In the genomic region with DNA sequence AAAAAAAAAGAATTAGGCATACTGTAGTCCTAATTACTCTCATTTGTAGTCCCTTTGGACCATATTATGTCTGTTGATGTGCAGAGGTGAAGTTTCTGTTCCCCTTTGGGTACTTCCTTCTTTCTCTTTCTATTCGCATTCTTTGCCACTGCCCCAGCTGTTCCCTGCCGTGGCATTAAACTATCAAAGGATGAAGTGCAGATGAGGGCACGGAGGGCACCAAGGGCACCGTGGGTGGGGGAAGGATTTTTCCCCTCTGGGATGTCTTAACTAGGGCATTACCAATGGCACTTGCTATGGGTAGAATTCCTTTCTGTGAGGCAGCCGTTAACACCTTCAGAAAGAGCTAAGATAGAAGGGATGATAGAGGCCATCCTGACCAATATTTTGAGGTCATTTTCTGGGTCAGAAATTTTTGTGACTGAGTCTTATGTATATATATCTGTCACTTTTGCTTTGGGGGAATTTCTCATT, we compare ENCODE assay signal across 10 cellular contexts. TPM values are rescaled to one million over a fixed set of nuclear protein-coding genes. Genes with fewer than 3 reads are reported as not detected.
DNase-seq lines count a peak whose midpoint lies in the region; ATAC-seq and TF ChIP-seq lines count a peak whose summit lies in the region.
"Had no signal": no experiment of that assay in that cellular context is flagged by ENCODE, and none has a peak within 500 bp of the region (broad histone marks: within the 10 kb centered on the region; RNA-seq: fewer than 3 reads in every experiment).

No MANE protein-coding gene starts in this region.

- no peaks in the 10 kb centered on the region for H3K36me3 Mint-ChIP-seq in activated T-helper 1 cell treated with anti-CD3 and anti-CD28 coated beads, Interleukin-12 subunit alpha, Interleukin-12 subunit beta, Interleukin-2, Interleukin-4 antibody, amounts not matched to agents 30 ng/mL and 10 ng/mL and 1 ng/mL, durations not matched to agents 14 hours and 24 hours and 36 hours (ENCODE audit: low read depth)
- no peaks in the 10 kb centered on the region for H3K36me3 Mint-ChIP-seq in CD4-positive, alpha-beta memory T cell
- H3K36me3 Mint-ChIP-seq: activated naive CD4-positive, alpha-beta T cell treated with anti-CD3 and anti-CD28 coated beads, Interleukin-2, amount 50 U/mL, for 72 hours had no signal

- ATAC-seq in HG03354 (IDR thresholded peaks at IDR 0.05; ENCODE audit: poor library complexity, severe bottlenecking, unreplicated experiment) = peak; percentile 92

- DNase-seq in GM12864 (ENCODE audit: low read depth) (peak; percentile 75), GM20000 (ENCODE audit: low spot score) (peak; percentile 79), colonic mucosa (no peak), ureter (ENCODE audit: low spot score) (no peak), SHP77 (lab: John Stamatoyannopoulos, UW) (no peak)
- no peak for DNase-seq in activated T-helper 1 cell treated with anti-CD3 and anti-CD28 coated beads, Interleukin-12 subunit alpha, Interleukin-12 subunit beta, Interleukin-2, Interleukin-4 antibody, amounts not matched to agents 30 ng/mL and 10 ng/mL and 1 ng/mL, durations not matched to agents 14 hours and 24 hours and 36 hours (ENCODE audit: low spot score)
- DNase-seq in CD4-positive, alpha-beta memory T cell = no peak
- DNase-seq: NCI-H526 had no signal

- CTCF ChIA-PET in CD4-positive, alpha-beta memory T cell (lab: Charles Lee; ENCODE audit: partially characterized antibody) = no interaction called here

- H3K9ac ChIP-seq in colonic mucosa (ENCODE audit: low read depth in 2 of 2, low read length in 2 of 2) = no peak overlapping the region

- H3K4me3 ChIP-seq in GM12864 (ENCODE audit: low read depth, low read length) = no peak overlapping the region
- H3K4me3 ChIP-seq in CD4-positive, alpha-beta memory T cell (ENCODE audit: low read length in 2 of 2) = no peak overlapping the region
- H3K4me3 ChIP-seq in colonic mucosa = no peak overlapping the region

- H3K27ac ChIP-seq in CD4-positive, alpha-beta memory T cell (ENCODE audit: low read depth, low read length) = no peak overlapping the region
- H3K27ac ChIP-seq in colonic mucosa = no peak overlapping the region

- POLR2A ChIA-PET in CD4-positive, alpha-beta memory T cell (lab: Charles Lee; ENCODE audit: partially characterized antibody) = no interaction called here

- TF ChIP-seq CTCF in GM12864 (IDR thresholded peaks at IDR 0.05; ENCODE audit: low read depth, low read length, missing control alignments) (no peak), GM20000 (IDR thresholded peaks at IDR 0.05; ENCODE audit: extremely low read depth, missing control alignments) (no peak), colonic mucosa (IDR thresholded peaks at IDR 0.05) (no peak)

- peak overlapping the region; percentile 27 for H3K4me3 Mint-ChIP-seq in activated T-helper 1 cell treated with anti-CD3 and anti-CD28 coated beads, Interleukin-12 subunit alpha, Interleukin-12 subunit beta, Interleukin-2, Interleukin-4 antibody, amounts not matched to agents 30 ng/mL and 10 ng/mL and 1 ng/mL, durations not matched to agents 14 hours and 24 hours and 36 hours
- peak overlapping the region in 1 of 8 donors; percentile 8 for H3K4me3 Mint-ChIP-seq in CD4-positive, alpha-beta memory T cell

- H3K4me1 ChIP-seq in CD4-positive, alpha-beta memory T cell (ENCODE audit: insufficient read depth, low read length) = peaks cover 19% of the 10 kb centered on the region
- H3K4me1 ChIP-seq in colonic mucosa = no peaks in the 10 kb centered on the region

- intact Hi-C loops in activated T-helper 1 cell treated with anti-CD3 and anti-CD28 coated beads, Interleukin-12 subunit alpha, Interleukin-12 subunit beta, Interleukin-2, Interleukin-4 antibody, amounts not matched to agents 30 ng/mL and 10 ng/mL and 1 ng/mL, durations not matched to agents 14 hours and 24 hours and 36 hours (cut with micrococcal nuclease) = no loop called here
- intact Hi-C loops in CD4-positive, alpha-beta memory T cell (cut with micrococcal nuclease) = loop anchor here (5.0 kb wide), 1 partner anchor 38 kb away; no protein-coding TSS in a partner anchor
- intact Hi-C loops in colonic mucosa (cut with DNase I) = no loop called here

- H3K9me3 Mint-ChIP-seq in activated T-helper 1 cell treated with anti-CD3 and anti-CD28 coated beads, Interleukin-12 subunit alpha, Interleukin-12 subunit beta, Interleukin-2, Interleukin-4 antibody, amounts not matched to agents 30 ng/mL and 10 ng/mL and 1 ng/mL, durations not matched to agents 14 hours and 24 hours and 36 hours = no peaks in the 10 kb centered on the region
- peaks cover 0 to 2% (median 0%) of the 10 kb centered on the region in 8 donors for H3K9me3 Mint-ChIP-seq in CD4-positive, alpha-beta memory T cell
- H3K9me3 Mint-ChIP-seq: activated naive CD4-positive, alpha-beta T cell treated with anti-CD3 and anti-CD28 coated beads, Interleukin-2, amount 50 U/mL, for 72 hours had no signal

- H3K4me1 Mint-ChIP-seq in activated T-helper 1 cell treated with anti-CD3 and anti-CD28 coated beads, Interleukin-12 subunit alpha, Interleukin-12 subunit beta, Interleukin-2, Interleukin-4 antibody, amounts not matched to agents 30 ng/mL and 10 ng/mL and 1 ng/mL, durations not matched to agents 14 hours and 24 hours and 36 hours (ENCODE audit: low read depth) = peaks cover 53% of the 10 kb centered on the region
- peaks cover 3 to 22% (median 10%) of the 10 kb centered on the region in 4 donors for H3K4me1 Mint-ChIP-seq in CD4-positive, alpha-beta memory T cell

- no peaks in the 10 kb centered on the region for H3K27me3 ChIP-seq in CD4-positive, alpha-beta memory T cell (ENCODE audit: insufficient read depth, low read length)
- no peaks in the 10 kb centered on the region for H3K27me3 ChIP-seq in colonic mucosa

- peaks cover 7% of the 10 kb centered on the region for H3K27me3 Mint-ChIP-seq in activated T-helper 1 cell treated with anti-CD3 and anti-CD28 coated beads, Interleukin-12 subunit alpha, Interleukin-12 subunit beta, Interleukin-2, Interleukin-4 antibody, amounts not matched to agents 30 ng/mL and 10 ng/mL and 1 ng/mL, durations not matched to agents 14 hours and 24 hours and 36 hours (ENCODE audit: insufficient read depth)
- H3K27me3 Mint-ChIP-seq in CD4-positive, alpha-beta memory T cell = peaks cover 2 to 3% of the 10 kb centered on the region in 2 donors

- no peaks in the 10 kb centered on the region for H3K36me3 ChIP-seq in CD4-positive, alpha-beta memory T cell (ENCODE audit: insufficient read depth, low read length)
- no peaks in the 10 kb centered on the region for H3K36me3 ChIP-seq in colonic mucosa

- no peaks in the 10 kb centered on the region for H3K9me3 ChIP-seq in CD4-positive, alpha-beta memory T cell (ENCODE audit: control insufficient read depth in 1 of 2, low read length in 2 of 2)
- H3K9me3 ChIP-seq in colonic mucosa = no peaks in the 10 kb centered on the region

- H3K27ac Mint-ChIP-seq in activated T-helper 1 cell treated with anti-CD3 and anti-CD28 coated beads, Interleukin-12 subunit alpha, Interleukin-12 subunit beta, Interleukin-2, Interleukin-4 antibody, amounts not matched to agents 30 ng/mL and 10 ng/mL and 1 ng/mL, durations not matched to agents 14 hours and 24 hours and 36 hours = peak overlapping the region; percentile 59
- H3K27ac Mint-ChIP-seq in CD4-positive, alpha-beta memory T cell = peak overlapping the region in 1 of 7 donors; percentile 20

RNA-seq across cellular contexts. Expression of a gene that starts 4.9 kb away (rescaled TPM):
- total RNA-seq in activated T-helper 1 cell treated with anti-CD3 and anti-CD28 coated beads, Interleukin-12 subunit alpha, Interleukin-12 subunit beta, Interleukin-2, Interleukin-4 antibody, amounts not matched to agents 30 ng/mL and 10 ng/mL and 1 ng/mL, durations not matched to agents 14 hours and 24 hours and 36 hours = 117 and 120 TPM in 2 replicates
- total RNA-seq in CD4-positive, alpha-beta memory T cell = 10 to 100 TPM; 71.7 to 72.8 TPM
- polyA plus RNA-seq in CD4-positive, alpha-beta memory T cell = 1 to 10 TPM; 1.3 to 3.9 TPM
- total RNA-seq in colonic mucosa (10 to 100 TPM; 61.4 to 71.1 TPM), ureter (69.8 TPM)

RNA-seq across cellular contexts. Expression of a gene that starts 44.4 kb away (rescaled TPM):
- 22.1 and 23.3 TPM in 2 replicates for total RNA-seq in activated T-helper 1 cell treated with anti-CD3 and anti-CD28 coated beads, Interleukin-12 subunit alpha, Interleukin-12 subunit beta, Interleukin-2, Interleukin-4 antibody, amounts not matched to agents 30 ng/mL and 10 ng/mL and 1 ng/mL, durations not matched to agents 14 hours and 24 hours and 36 hours
- total RNA-seq in CD4-positive, alpha-beta memory T cell = 1 to 10 TPM in 1 of 2 experiments, under 1 TPM in 1; 0.78 to 1.2 TPM
- polyA plus RNA-seq in CD4-positive, alpha-beta memory T cell = under 1 TPM in 1 of 2 donors, not detected in 1; 0.22 TPM
- total RNA-seq in colonic mucosa (1 to 10 TPM in 1 of 2 donors, under 1 TPM in 1; 0.86 to 1.9 TPM), ureter (4.8 TPM)

Comparison
In these comparisons a context has a peak if more than half of its experiments do, and no peak if none do; other contexts are left out.
1. DNase-seq: peak in GM12864 (single experiment) and GM20000 (single experiment); none in activated T-helper 1 cell treated with anti-CD3 and anti-CD28 coated beads, Interleukin-12 subunit alpha, Interleukin-12 subunit beta, Interleukin-2, Interleukin-4 antibody, amounts not matched to agents 30 ng/mL and 10 ng/mL and 1 ng/mL, durations not matched to agents 14 hours and 24 hours and 36 hours (single experiment), CD4-positive, alpha-beta memory T cell (0 of 5), colonic mucosa (single experiment), ureter (single experiment) and SHP77 (0 of 2).